In genomic region chr5:61234019-61234418, GRCh38 we compare ENCODE assay signal across 29 cellular contexts.
"Had no signal": no experiment of that assay in that cellular context is flagged by ENCODE, and none has a peak within 500 bp of the region (broad histone marks: within the 10 kb centered on the region; RNA-seq: fewer than 3 reads in every experiment).

No MANE protein-coding gene starts in this region.

- ATAC-seq: activated naive CD8-positive, alpha-beta T cell treated with anti-CD3 and anti-CD28 coated beads, Interleukin-2, amount 50 U/mL, for 24 hours; activated T-cell treated with anti-CD3 and anti-CD28 coated beads, Interleukin-2, amount 50 U/mL, for 4 hours; Panc1 had no signal

- H3K4me2 ChIP-seq: SK-N-SH had no signal

- H3K4me1 ChIP-seq: SJCRH30 had no signal

- H3K27ac ChIP-seq: SJCRH30 had no signal

- H3K36me3 ChIP-seq: MG63, SJCRH30 had no signal

- H3K27me3 Mint-ChIP-seq: activated CD4-positive, alpha-beta T cell treated with anti-CD3 and anti-CD28 coated beads, Interleukin-2, amount 10 ng/mL, durations not matched to agents 24 days and 14 days; activated naive CD8-positive, alpha-beta T cell had no signal

- DNase-seq: activated CD4-positive, alpha-beta T cell treated with anti-CD3 and anti-CD28 coated beads, Interleukin-2, amount 10 ng/mL, durations not matched to agents 24 days and 14 days; activated CD4-positive, alpha-beta T cell treated with anti-CD3 and anti-CD28 coated beads, Interleukin-2, amount 50 U/mL, for 4 hours; activated CD8-positive, alpha-beta memory T cell treated with anti-CD3 and anti-CD28 coated beads, Interleukin-2, amount 50 U/mL, for 4 hours; activated naive CD4-positive, alpha-beta T cell treated with anti-CD3 and anti-CD28 coated beads, Interleukin-2, amount 10 ng/mL, durations not matched to agents 7 days and 5 days; activated naive CD8-positive, alpha-beta T cell treated with anti-CD3 and anti-CD28 coated beads, Interleukin-2, amount 50 U/mL, for 24 hours; activated T-cell treated with anti-CD3 and anti-CD28 coated beads for 4 hours; activated T-cell treated with anti-CD3 and anti-CD28 coated beads, Interleukin-2, amount 50 U/mL, for 4 hours; anterior cingulate cortex; caudate nucleus; cerebellar nuclear complex; Karpas-422; KBM-7; MG63; NCI-H1048; NCI-H1105 treated with DMSO at 0.1 percent for 48 hours; NCI-H1436; NCI-H1694; NCI-H1930; NCI-H345; NCI-H524 treated with DMSO at 0.1 percent for 48 hours; SHP77; SJCRH30; SK-N-SH had no signal

- H3K27ac Mint-ChIP-seq: activated CD4-positive, alpha-beta T cell treated with anti-CD3 and anti-CD28 coated beads, Interleukin-2, amount 10 ng/mL, durations not matched to agents 24 days and 14 days; activated naive CD4-positive, alpha-beta T cell treated with anti-CD3 and anti-CD28 coated beads, Interleukin-2, amount 10 ng/mL, durations not matched to agents 7 days and 5 days; activated naive CD8-positive, alpha-beta T cell; activated naive CD8-positive, alpha-beta T cell treated with anti-CD3 and anti-CD28 coated beads, Interleukin-2, amount 50 U/mL, for 24 hours; activated T-helper 1 cell treated with anti-CD3 and anti-CD28 coated beads, Interleukin-12 subunit alpha, Interleukin-12 subunit beta, Interleukin-2, Interleukin-4 antibody, amounts not matched to agents 30 ng/mL and 10 ng/mL and 1 ng/mL, durations not matched to agents 14 hours and 24 hours and 36 hours; brain; T-helper 1 cell treated with Interleukin-12 subunit alpha and Interleukin-12 subunit beta and Interleukin-4 antibody, amounts not matched to agents 30 μg/mL and 1 μg/mL, for 36 hours; T-helper 2 cell treated with Interferon-gamma antibody and Interleukin-4, amounts not matched to agents 5 μg/mL and 100 μg/mL, for 36 hours had no signal

- H3K9ac ChIP-seq: SK-N-SH had no signal

- H3K9me3 Mint-ChIP-seq: activated naive CD4-positive, alpha-beta T cell treated with anti-CD3 and anti-CD28 coated beads, Interleukin-2, amount 10 ng/mL, durations not matched to agents 7 days and 5 days; activated T-cell treated with anti-CD3 and anti-CD28 coated beads, Interleukin-2, amount 50 U/mL, for 4 hours had no signal

- H3K9me3 ChIP-seq: MG63, SJCRH30, SK-N-SH had no signal

- H3K36me3 Mint-ChIP-seq: activated naive CD4-positive, alpha-beta T cell treated with anti-CD3 and anti-CD28 coated beads, Interleukin-2, amount 10 ng/mL, durations not matched to agents 7 days and 5 days; activated naive CD8-positive, alpha-beta T cell; brain had no signal

- H3K4me1 Mint-ChIP-seq: activated CD4-positive, alpha-beta T cell treated with anti-CD3 and anti-CD28 coated beads, Interleukin-2, amount 10 ng/mL, durations not matched to agents 24 days and 14 days; activated naive CD4-positive, alpha-beta T cell treated with anti-CD3 and anti-CD28 coated beads, Interleukin-2, amount 10 ng/mL, durations not matched to agents 7 days and 5 days; activated naive CD8-positive, alpha-beta T cell treated with anti-CD3 and anti-CD28 coated beads, Interleukin-2, amount 50 U/mL, for 24 hours; brain had no signal

- H3K27me3 ChIP-seq: MG63, SJCRH30 had no signal

- H3K4me3 Mint-ChIP-seq: activated CD4-positive, alpha-beta T cell treated with anti-CD3 and anti-CD28 coated beads, Interleukin-2, amount 10 ng/mL, durations not matched to agents 24 days and 14 days; activated naive CD4-positive, alpha-beta T cell treated with anti-CD3 and anti-CD28 coated beads, Interleukin-2, amount 10 ng/mL, durations not matched to agents 7 days and 5 days; activated naive CD8-positive, alpha-beta T cell; activated naive CD8-positive, alpha-beta T cell treated with anti-CD3 and anti-CD28 coated beads, Interleukin-2, amount 50 U/mL, for 24 hours; activated T-cell treated with anti-CD3 and anti-CD28 coated beads, Interleukin-2, amount 50 U/mL, for 4 hours; activated T-helper 1 cell treated with anti-CD3 and anti-CD28 coated beads, Interleukin-12 subunit alpha, Interleukin-12 subunit beta, Interleukin-2, Interleukin-4 antibody, amounts not matched to agents 30 ng/mL and 10 ng/mL and 1 ng/mL, durations not matched to agents 14 hours and 24 hours and 36 hours; brain; T-helper 1 cell treated with Interleukin-12 subunit alpha and Interleukin-12 subunit beta and Interleukin-4 antibody, amounts not matched to agents 30 μg/mL and 1 μg/mL, for 36 hours; T-helper 2 cell treated with Interferon-gamma antibody and Interleukin-4, amounts not matched to agents 5 μg/mL and 100 μg/mL, for 36 hours had no signal

- H3K4me3 ChIP-seq: MG63, SJCRH30 had no signal
